ENCODE assay signal across 10 cellular contexts in the genomic region with DNA sequence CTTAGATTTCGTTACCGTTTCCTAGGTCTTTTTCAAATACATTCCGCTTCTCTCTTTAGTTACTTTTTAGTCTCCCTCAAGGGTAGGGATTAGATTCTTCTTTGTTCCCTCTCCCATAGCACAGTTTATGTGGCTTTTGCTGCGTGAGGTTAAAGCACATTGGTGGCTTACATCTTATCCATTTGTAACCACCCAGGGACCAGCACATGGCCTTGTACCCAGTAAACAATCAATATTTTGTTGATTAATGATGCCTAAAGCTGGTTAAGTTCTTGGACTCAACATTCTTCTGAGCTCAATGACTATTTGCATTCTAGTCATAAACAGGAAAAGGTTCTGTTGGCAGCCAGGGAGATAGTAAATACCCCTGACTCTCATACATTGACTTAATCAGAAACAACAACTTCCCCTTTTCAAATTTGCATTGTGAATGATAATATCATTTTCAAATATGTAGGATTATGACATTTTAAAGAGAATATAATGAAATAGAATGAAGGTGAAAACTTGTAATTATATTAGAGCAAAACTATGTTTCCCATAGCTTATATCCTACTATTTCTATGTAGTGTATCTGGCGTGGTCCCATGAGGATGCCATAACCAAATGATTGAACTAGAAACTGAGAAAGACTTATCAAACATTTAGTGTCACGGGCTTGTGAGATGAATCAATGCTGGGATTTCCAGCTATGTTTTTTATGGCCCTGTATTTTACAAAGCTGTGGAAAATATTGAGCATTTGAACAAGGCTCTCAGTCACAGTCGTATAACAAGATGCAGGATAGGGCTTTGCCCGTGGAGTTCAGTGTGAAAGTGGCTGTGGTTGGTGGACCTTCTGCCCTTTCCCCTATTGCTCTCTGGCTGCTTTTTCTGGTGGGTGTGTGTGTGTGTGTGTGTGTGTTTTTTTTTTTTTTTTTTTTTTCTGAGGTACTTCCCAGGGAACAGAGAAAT.
DNase-seq lines count a peak whose midpoint lies in the region; ATAC-seq and TF ChIP-seq lines count a peak whose summit lies in the region.
"Had no signal": no experiment of that assay in that cellular context is flagged by ENCODE, and none has a peak within 500 bp of the region (broad histone marks: within the 10 kb centered on the region; RNA-seq: fewer than 3 reads in every experiment).

No MANE protein-coding gene starts in this region.

- DNase-seq in activated naive CD4-positive, alpha-beta T cell treated with anti-CD3 and anti-CD28 coated beads for 36 hours, result peak; percentile 59
- no peak for DNase-seq in activated naive CD4-positive, alpha-beta T cell treated with anti-CD3 and anti-CD28 coated beads, Interleukin-2, amount 10 ng/mL, durations not matched to agents 7 days and 5 days
- peak; percentile 39 for DNase-seq in stimulated activated naive CD8-positive, alpha-beta T cell treated with anti-CD3 and anti-CD28 coated beads, Interleukin-15, Interleukin-2, amounts not matched to agents 100 U/mL and 50 U/mL, for 24 hours
- DNase-seq in nucleus accumbens (lab: John Stamatoyannopoulos, UW), result no peak
- no peak for DNase-seq in endothelial cell (ENCODE audit: low spot score)
- DNase-seq in esophagus squamous epithelium (lab: John Stamatoyannopoulos, UW), result no peak
- DNase-seq: NCI-H2029 had no signal

- H3K4me1 ChIP-seq in esophagus squamous epithelium, result no peaks in the 10 kb centered on the region

- CTCF ChIA-PET in activated naive CD4-positive, alpha-beta T cell treated with anti-CD3 and anti-CD28 coated beads for 36 hours (lab: Charles Lee), result interaction anchor here (0.6 kb wide), 1 partner anchor 207 kb away, joined by 4 read pairs; no protein-coding TSS in a partner anchor
- CTCF ChIA-PET in activated naive CD4-positive, alpha-beta T cell treated with anti-CD3 and anti-CD28 coated beads, Interleukin-2, amount 10 ng/mL, durations not matched to agents 7 days and 5 days (lab: Charles Lee), result no interaction called here

- no peaks in the 10 kb centered on the region for H3K27me3 ChIP-seq in esophagus squamous epithelium

- H3K27ac ChIP-seq in esophagus squamous epithelium, result no peak overlapping the region
- H3K27ac ChIP-seq: parathyroid adenoma had no signal

- no peak for TF ChIP-seq CTCF in endothelial cell (IDR thresholded peaks at IDR 0.05; ENCODE audit: unreplicated experiment)
- no peak for TF ChIP-seq CTCF in esophagus squamous epithelium (IDR thresholded peaks at IDR 0.05)

- no peak overlapping the region for H3K27ac Mint-ChIP-seq in activated naive CD4-positive, alpha-beta T cell treated with anti-CD3 and anti-CD28 coated beads for 36 hours
- H3K27ac Mint-ChIP-seq in activated naive CD4-positive, alpha-beta T cell treated with anti-CD3 and anti-CD28 coated beads, Interleukin-2, amount 10 ng/mL, durations not matched to agents 7 days and 5 days, result no peak overlapping the region
- no peak overlapping the region for H3K27ac Mint-ChIP-seq in endothelial cell (ENCODE audit: unreplicated experiment)

- ATAC-seq in HG02623 (IDR thresholded peaks at IDR 0.05; ENCODE audit: unreplicated experiment), result peak; percentile 77
- ATAC-seq in HG03575 (IDR thresholded peaks at IDR 0.05; ENCODE audit: extremely low read depth, insufficient number of reproducible peaks, low FRiP score, unreplicated experiment), result peak; percentile 72
- ATAC-seq in stimulated activated naive CD8-positive, alpha-beta T cell treated with anti-CD3 and anti-CD28 coated beads, Interleukin-15, Interleukin-2, amounts not matched to agents 100 U/mL and 50 U/mL, for 24 hours, result peak; percentile 94

- peaks cover 3% of the 10 kb centered on the region for H3K9me3 Mint-ChIP-seq in activated naive CD4-positive, alpha-beta T cell treated with anti-CD3 and anti-CD28 coated beads for 36 hours
- H3K9me3 Mint-ChIP-seq in activated naive CD4-positive, alpha-beta T cell treated with anti-CD3 and anti-CD28 coated beads, Interleukin-2, amount 10 ng/mL, durations not matched to agents 7 days and 5 days, result no peaks in the 10 kb centered on the region
- H3K9me3 Mint-ChIP-seq in endothelial cell (ENCODE audit: unreplicated experiment), result no peaks in the 10 kb centered on the region

- H3K4me3 ChIP-seq in esophagus squamous epithelium, result no peak overlapping the region

- H3K4me3 Mint-ChIP-seq in activated naive CD4-positive, alpha-beta T cell treated with anti-CD3 and anti-CD28 coated beads for 36 hours, result no peak overlapping the region
- no peak overlapping the region for H3K4me3 Mint-ChIP-seq in activated naive CD4-positive, alpha-beta T cell treated with anti-CD3 and anti-CD28 coated beads, Interleukin-2, amount 10 ng/mL, durations not matched to agents 7 days and 5 days
- H3K4me3 Mint-ChIP-seq in endothelial cell (ENCODE audit: unreplicated experiment), result no peak overlapping the region

- 80% methylated on average over 8 of the region's 8 CpGs for WGBS in esophagus squamous epithelium, 2 donors

- intact Hi-C loops in activated naive CD4-positive, alpha-beta T cell treated with anti-CD3 and anti-CD28 coated beads for 36 hours (cut with micrococcal nuclease), result no loop called here
- intact Hi-C loops in esophagus squamous epithelium (cut with DNase I), result no loop called here

- peaks cover 12% of the 10 kb centered on the region for H3K27me3 Mint-ChIP-seq in activated naive CD4-positive, alpha-beta T cell treated with anti-CD3 and anti-CD28 coated beads for 36 hours (ENCODE audit: low read depth)
- H3K27me3 Mint-ChIP-seq in activated naive CD4-positive, alpha-beta T cell treated with anti-CD3 and anti-CD28 coated beads, Interleukin-2, amount 10 ng/mL, durations not matched to agents 7 days and 5 days, result peaks cover 22% of the 10 kb centered on the region
- H3K27me3 Mint-ChIP-seq in endothelial cell (ENCODE audit: unreplicated experiment), result peaks cover 2% of the 10 kb centered on the region

- H3K36me3 ChIP-seq in esophagus squamous epithelium, result no peaks in the 10 kb centered on the region

- peaks cover 5% of the 10 kb centered on the region for H3K4me1 Mint-ChIP-seq in activated naive CD4-positive, alpha-beta T cell treated with anti-CD3 and anti-CD28 coated beads for 36 hours (ENCODE audit: low read depth)
- H3K4me1 Mint-ChIP-seq in activated naive CD4-positive, alpha-beta T cell treated with anti-CD3 and anti-CD28 coated beads, Interleukin-2, amount 10 ng/mL, durations not matched to agents 7 days and 5 days, result no peaks in the 10 kb centered on the region
- peaks cover 2% of the 10 kb centered on the region for H3K4me1 Mint-ChIP-seq in endothelial cell (ENCODE audit: unreplicated experiment)

- no peaks in the 10 kb centered on the region for H3K9me3 ChIP-seq in esophagus squamous epithelium

- no peaks in the 10 kb centered on the region for H3K36me3 Mint-ChIP-seq in activated naive CD4-positive, alpha-beta T cell treated with anti-CD3 and anti-CD28 coated beads for 36 hours (ENCODE audit: low read depth)
- H3K36me3 Mint-ChIP-seq in activated naive CD4-positive, alpha-beta T cell treated with anti-CD3 and anti-CD28 coated beads, Interleukin-2, amount 10 ng/mL, durations not matched to agents 7 days and 5 days, result no peaks in the 10 kb centered on the region
- H3K36me3 Mint-ChIP-seq in endothelial cell (ENCODE audit: low read depth, unreplicated experiment), result no peaks in the 10 kb centered on the region

- no peak for TF ChIP-seq POLR2A in esophagus squamous epithelium (IDR thresholded peaks at IDR 0.05)

Comparison
In these comparisons a context has a peak if more than half of its experiments do, and no peak if none do; other contexts are left out.
1. DNase-seq: peak in activated naive CD4-positive, alpha-beta T cell treated with anti-CD3 and anti-CD28 coated beads for 36 hours (single experiment) and stimulated activated naive CD8-positive, alpha-beta T cell treated with anti-CD3 and anti-CD28 coated beads, Interleukin-15, Interleukin-2, amounts not matched to agents 100 U/mL and 50 U/mL, for 24 hours (single experiment); none in activated naive CD4-positive, alpha-beta T cell treated with anti-CD3 and anti-CD28 coated beads, Interleukin-2, amount 10 ng/mL, durations not matched to agents 7 days and 5 days (single experiment), nucleus accumbens (0 of 56), endothelial cell (single experiment) and esophagus squamous epithelium (single experiment).
2. Peak in every context shown above with its lines, with median percentiles within 50 percentile points of each other: ATAC-seq.